Comparison of ENCODE assay signal across 18 cellular contexts in genomic region chr7:151768805-151769188, GRCh38.
DNase-seq lines count a peak whose midpoint lies in the region; ATAC-seq lines count a peak whose summit lies in the region.
"Had no signal": no experiment of that assay in that cellular context is flagged by ENCODE, and none has a peak within 500 bp of the region (broad histone marks: within the 10 kb centered on the region; RNA-seq: fewer than 3 reads in every experiment).

No MANE protein-coding gene starts in this region.

- no peaks in the 10 kb centered on the region for H3K9me3 ChIP-seq in effector memory CD4-positive, alpha-beta T cell (ENCODE audit: control insufficient read depth, low read length)
- H3K9me3 ChIP-seq: left lung, stomach, upper lobe of left lung had no signal

- ATAC-seq in activated CD8-positive, alpha-beta T cell treated with anti-CD3 and anti-CD28 coated beads, Interleukin-2, amount 10 ng/mL, durations not matched to agents 7 days and 5 days: no peak
- no peak for ATAC-seq in HG02852 (IDR thresholded peaks at IDR 0.05; ENCODE audit: unreplicated experiment)
- no peak for ATAC-seq in HG02798 (IDR thresholded peaks at IDR 0.05; ENCODE audit: poor library complexity, unreplicated experiment)
- ATAC-seq in HG03135 (IDR thresholded peaks at IDR 0.05; ENCODE audit: unreplicated experiment): no peak
- ATAC-seq: left lung had no signal

- intact Hi-C loops in activated naive CD4-positive, alpha-beta T cell treated with anti-CD3 and anti-CD28 coated beads for 36 hours (cut with micrococcal nuclease): loop anchor here (1.0 to 5.0 kb wide), 6 partner anchors 12 to 416 kb away; no protein-coding TSS in a partner anchor

- H3K27ac Mint-ChIP-seq in activated naive CD4-positive, alpha-beta T cell treated with anti-CD3 and anti-CD28 coated beads for 36 hours: peak overlapping the region; percentile 86
- peak overlapping the region; percentile 99 for H3K27ac Mint-ChIP-seq in activated CD8-positive, alpha-beta T cell treated with anti-CD3 and anti-CD28 coated beads, Interleukin-2, amount 10 ng/mL, durations not matched to agents 7 days and 5 days

- H3K36me3 ChIP-seq in effector memory CD4-positive, alpha-beta T cell (ENCODE audit: control insufficient read depth, insufficient read depth, low read length): no peaks in the 10 kb centered on the region
- H3K36me3 ChIP-seq: left lung, upper lobe of left lung had no signal

- H3K4me1 Mint-ChIP-seq in activated naive CD4-positive, alpha-beta T cell treated with anti-CD3 and anti-CD28 coated beads for 36 hours (ENCODE audit: low read depth): peaks cover 51% of the 10 kb centered on the region
- peaks cover 66% of the 10 kb centered on the region for H3K4me1 Mint-ChIP-seq in activated CD8-positive, alpha-beta T cell treated with anti-CD3 and anti-CD28 coated beads, Interleukin-2, amount 10 ng/mL, durations not matched to agents 7 days and 5 days (ENCODE audit: low read depth)

- no peaks in the 10 kb centered on the region for H3K36me3 Mint-ChIP-seq in activated naive CD4-positive, alpha-beta T cell treated with anti-CD3 and anti-CD28 coated beads for 36 hours (ENCODE audit: low read depth)
- peaks cover 36% of the 10 kb centered on the region for H3K36me3 Mint-ChIP-seq in activated CD8-positive, alpha-beta T cell treated with anti-CD3 and anti-CD28 coated beads, Interleukin-2, amount 10 ng/mL, durations not matched to agents 7 days and 5 days (ENCODE audit: low read depth)

- CTCF ChIA-PET in activated naive CD4-positive, alpha-beta T cell treated with anti-CD3 and anti-CD28 coated beads for 36 hours (lab: Charles Lee): interaction anchor here (0.6 to 6.0 kb wide), 5 partner anchors 10 to 136 kb away, joined by 3 to 57 read pairs (median 8); no protein-coding TSS in a partner anchor
- CTCF ChIA-PET in activated CD8-positive, alpha-beta T cell treated with anti-CD3 and anti-CD28 coated beads, Interleukin-2, amount 10 ng/mL, durations not matched to agents 7 days and 5 days (lab: Charles Lee): interaction anchor here (0.5 to 7.6 kb wide), 9 partner anchors 10 to 320 kb away, joined by 3 to 108 read pairs (median 6); no protein-coding TSS in a partner anchor

- peak overlapping the region; percentile 70 for H3K27ac ChIP-seq in effector memory CD4-positive, alpha-beta T cell (ENCODE audit: insufficient read depth, low read length, poor library complexity, severe bottlenecking)
- H3K27ac ChIP-seq: left lung, stomach, upper lobe of left lung had no signal

- no peaks in the 10 kb centered on the region for H3K27me3 ChIP-seq in effector memory CD4-positive, alpha-beta T cell (replicated peaks; ENCODE audit: control insufficient read depth, insufficient read depth, low read length, poor library complexity, severe bottlenecking)
- H3K27me3 ChIP-seq: left lung, stomach, upper lobe of left lung had no signal

- peak overlapping the region; percentile 1 for H3K4me3 ChIP-seq in effector memory CD4-positive, alpha-beta T cell (ENCODE audit: insufficient read depth, low read depth, low read length, poor library complexity, severe bottlenecking)
- H3K4me3 ChIP-seq: left lung, stomach, upper lobe of left lung had no signal

- H3K27me3 Mint-ChIP-seq in activated naive CD4-positive, alpha-beta T cell treated with anti-CD3 and anti-CD28 coated beads for 36 hours (ENCODE audit: low read depth): no peaks in the 10 kb centered on the region
- H3K27me3 Mint-ChIP-seq in activated CD8-positive, alpha-beta T cell treated with anti-CD3 and anti-CD28 coated beads, Interleukin-2, amount 10 ng/mL, durations not matched to agents 7 days and 5 days (ENCODE audit: low read depth): no peaks in the 10 kb centered on the region

- peaks cover 23% of the 10 kb centered on the region for H3K4me1 ChIP-seq in effector memory CD4-positive, alpha-beta T cell (ENCODE audit: control insufficient read depth, insufficient read depth, low read length, poor library complexity, severe bottlenecking)
- H3K4me1 ChIP-seq: left lung, upper lobe of left lung had no signal

- peak overlapping the region; percentile 2 for H3K4me3 Mint-ChIP-seq in activated naive CD4-positive, alpha-beta T cell treated with anti-CD3 and anti-CD28 coated beads for 36 hours
- peak overlapping the region; percentile 75 for H3K4me3 Mint-ChIP-seq in activated CD8-positive, alpha-beta T cell treated with anti-CD3 and anti-CD28 coated beads, Interleukin-2, amount 10 ng/mL, durations not matched to agents 7 days and 5 days

- H3K9me3 Mint-ChIP-seq in activated naive CD4-positive, alpha-beta T cell treated with anti-CD3 and anti-CD28 coated beads for 36 hours: peaks cover 5% of the 10 kb centered on the region
- peaks cover 9% of the 10 kb centered on the region for H3K9me3 Mint-ChIP-seq in activated CD8-positive, alpha-beta T cell treated with anti-CD3 and anti-CD28 coated beads, Interleukin-2, amount 10 ng/mL, durations not matched to agents 7 days and 5 days (ENCODE audit: insufficient read depth)

- no peak for DNase-seq in activated naive CD4-positive, alpha-beta T cell treated with anti-CD3 and anti-CD28 coated beads for 36 hours
- no peak for DNase-seq in activated naive CD4-positive, alpha-beta T cell treated with anti-CD3 and anti-CD28 coated beads, Interleukin-2, amount 50 U/mL, for 16 hours
- DNase-seq in activated CD8-positive, alpha-beta T cell treated with anti-CD3 and anti-CD28 coated beads, Interleukin-2, amount 10 ng/mL, durations not matched to agents 7 days and 5 days: no peak
- no peak for DNase-seq in effector memory CD4-positive, alpha-beta T cell
- no peak for DNase-seq in EL
- DNase-seq: COR-L47, Karpas-422, NCI-H1092 treated with DMSO at 0.1 percent for 48 hours, NCI-H510A treated with DMSO at 0.1 percent for 48 hours, nucleus accumbens, retina, Right ventricle myocardium superior, stomach had no signal

- POLR2A ChIA-PET in activated CD8-positive, alpha-beta T cell treated with anti-CD3 and anti-CD28 coated beads, Interleukin-2, amount 10 ng/mL, durations not matched to agents 7 days and 5 days (lab: Charles Lee): interaction anchor here (0.5 to 2.6 kb wide), 7 partner anchors 9 to 252 kb away, joined by 3 to 11 read pairs (median 6); partner anchors contain the start of gene RHEB
